Comparison of ENCODE assay signal across 9 cellular contexts in genomic region chr15:69394556-69395282, GRCh38. TPM values are rescaled to one million over a fixed set of nuclear protein-coding genes. Genes with fewer than 3 reads are reported as not detected.
DNase-seq lines count a peak whose midpoint lies in the region; ATAC-seq and TF ChIP-seq lines count a peak whose summit lies in the region.
"Had no signal": no experiment of that assay in that cellular context is flagged by ENCODE, and none has a peak within 500 bp of the region (broad histone marks: within the 10 kb centered on the region; RNA-seq: fewer than 3 reads in every experiment).

No MANE protein-coding gene starts in this region.

- H3K4me1 Mint-ChIP-seq in activated CD4-positive, alpha-beta T cell treated with anti-CD3 and anti-CD28 coated beads, Interleukin-2, amount 10 ng/mL, durations not matched to agents 7 days and 5 days: peaks cover 10% of the 10 kb centered on the region

- peaks cover 0 to 5% (median 2%) of the 10 kb centered on the region in 4 donors for H3K4me1 ChIP-seq in liver (ENCODE audit: control insufficient read depth in 4 of 4, insufficient read depth in 4 of 4, low read length in 3 of 4)

- no peak overlapping the region for H3K9ac ChIP-seq in liver (ENCODE audit: low read depth in 1 of 2, low read length in 2 of 2)

- POLR2A ChIA-PET in activated CD4-positive, alpha-beta T cell treated with anti-CD3 and anti-CD28 coated beads, Interleukin-2, amount 10 ng/mL, durations not matched to agents 7 days and 5 days (lab: Charles Lee): no interaction called here

- H3K27ac ChIP-seq in coronary artery (no peak overlapping the region), liver (ENCODE audit: low read depth in 1 of 2, low read length in 2 of 2) (no peak overlapping the region)

- H3K4me3 Mint-ChIP-seq in activated CD4-positive, alpha-beta T cell treated with anti-CD3 and anti-CD28 coated beads, Interleukin-2, amount 10 ng/mL, durations not matched to agents 7 days and 5 days: no peak overlapping the region
- H3K4me3 Mint-ChIP-seq: activated naive CD4-positive, alpha-beta T cell treated with anti-CD3 and anti-CD28 coated beads, Interleukin-2, amount 50 U/mL, for 24 hours had no signal

- 31% methylated on average over 36 of the region's 36 CpGs for WGBS in liver

- DNase-seq in COLO668 (lab: John Stamatoyannopoulos, UW; ENCODE audit: unreplicated experiment) (peak; percentile 79), GOT3 (lab: John Stamatoyannopoulos, UW) (peak; percentile 66), NCI-H2227 (lab: John Stamatoyannopoulos, UW; ENCODE audit: unreplicated experiment) (peak; percentile 79), coronary artery (ENCODE audit: low spot score) (peak; percentile 43)
- DNase-seq in activated CD4-positive, alpha-beta T cell treated with anti-CD3 and anti-CD28 coated beads, Interleukin-2, amount 10 ng/mL, durations not matched to agents 7 days and 5 days: peak; percentile 79
- DNase-seq in stimulated activated CD4-positive, alpha-beta T cell treated with anti-CD3 and anti-CD28 coated beads, Interleukin-4, amount 100 ng/mL, for 48 hours (ENCODE audit: low read depth in 2 of 2): peak; percentile 75 to 94

- peak; percentile 89 to 94 for TF ChIP-seq RAD21 in liver (IDR thresholded peaks at IDR 0.05)

- no peaks in the 10 kb centered on the region for H3K36me3 Mint-ChIP-seq in activated CD4-positive, alpha-beta T cell treated with anti-CD3 and anti-CD28 coated beads, Interleukin-2, amount 10 ng/mL, durations not matched to agents 7 days and 5 days (ENCODE audit: low read depth)
- H3K36me3 Mint-ChIP-seq: activated naive CD4-positive, alpha-beta T cell treated with anti-CD3 and anti-CD28 coated beads, Interleukin-2, amount 50 U/mL, for 24 hours had no signal

- no peaks in the 10 kb centered on the region for H3K9me3 ChIP-seq in liver (ENCODE audit: control insufficient read depth in 4 of 4, low read length in 3 of 4)

- no peak overlapping the region for H3K27ac Mint-ChIP-seq in activated CD4-positive, alpha-beta T cell treated with anti-CD3 and anti-CD28 coated beads, Interleukin-2, amount 10 ng/mL, durations not matched to agents 7 days and 5 days
- H3K27ac Mint-ChIP-seq: activated naive CD4-positive, alpha-beta T cell treated with anti-CD3 and anti-CD28 coated beads, Interleukin-2, amount 50 U/mL, for 24 hours had no signal

- TF ChIP-seq CTCF in coronary artery (IDR thresholded peaks at IDR 0.05): peak; percentile 95
- peak; percentile 86 for TF ChIP-seq CTCF in liver (IDR thresholded peaks at IDR 0.05; ENCODE audit: low read depth, low read length, missing input control)

- peaks cover 3% of the 10 kb centered on the region for H3K27me3 Mint-ChIP-seq in activated CD4-positive, alpha-beta T cell treated with anti-CD3 and anti-CD28 coated beads, Interleukin-2, amount 10 ng/mL, durations not matched to agents 7 days and 5 days
- H3K27me3 Mint-ChIP-seq: activated naive CD4-positive, alpha-beta T cell treated with anti-CD3 and anti-CD28 coated beads, Interleukin-2, amount 50 U/mL, for 24 hours had no signal

- H3K9me3 Mint-ChIP-seq in activated CD4-positive, alpha-beta T cell treated with anti-CD3 and anti-CD28 coated beads, Interleukin-2, amount 10 ng/mL, durations not matched to agents 7 days and 5 days: no peaks in the 10 kb centered on the region
- H3K9me3 Mint-ChIP-seq: activated naive CD4-positive, alpha-beta T cell treated with anti-CD3 and anti-CD28 coated beads, Interleukin-2, amount 50 U/mL, for 24 hours had no signal

- no peaks in the 10 kb centered on the region for H3K36me3 ChIP-seq in liver (ENCODE audit: control insufficient read depth in 4 of 4, insufficient read depth in 3 of 4, low read depth in 1 of 4, low read length in 3 of 4)

- no peak for ATAC-seq in GM19397 (IDR thresholded peaks at IDR 0.05; ENCODE audit: unreplicated experiment)

- H3K4me3 ChIP-seq in coronary artery (peak overlapping the region; percentile 35), liver (ENCODE audit: low read depth in 1 of 3, low read length in 3 of 3) (no peak overlapping the region)

- H3K27me3 ChIP-seq in liver (ENCODE audit: control insufficient read depth in 4 of 4, insufficient read depth in 4 of 4, low read length in 3 of 4): no peaks in the 10 kb centered on the region

- CTCF ChIA-PET in activated CD4-positive, alpha-beta T cell treated with anti-CD3 and anti-CD28 coated beads, Interleukin-2, amount 10 ng/mL, durations not matched to agents 7 days and 5 days (lab: Charles Lee): interaction anchor here (0.6 to 1.4 kb wide), 5 partner anchors 11 to 58 kb away, joined by 3 to 6 read pairs (median 3); partner anchors contain the start of genes KIF23 and RPLP1

TF ChIP-seq in liver, 16 proteins besides CTCF, POLR2A, EP300 and RAD21:
- no peak for TF ChIP-seq HNF4A (conservative IDR thresholded peaks at IDR 0.05)
- no peak for TF ChIP-seq ATF3 (IDR thresholded peaks at IDR 0.05)
- TF ChIP-seq JUND (IDR thresholded peaks at IDR 0.05): no peak
- no peak for TF ChIP-seq SP1 (IDR thresholded peaks at IDR 0.05)
- no peak for TF ChIP-seq HNF4G (IDR thresholded peaks at IDR 0.05)
- no peak for TF ChIP-seq MAX (IDR thresholded peaks at IDR 0.05)
- no peak for TF ChIP-seq RXRA (IDR thresholded peaks at IDR 0.05)
- TF ChIP-seq NR2F2 (IDR thresholded peaks at IDR 0.05): no peak
- TF ChIP-seq TAF1 (conservative IDR thresholded peaks at IDR 0.05): no peak
- TF ChIP-seq GABPA (IDR thresholded peaks at IDR 0.05 in 1 of 2, conservative IDR thresholded peaks at IDR 0.05 in 1 of 2): no peak
- TF ChIP-seq REST (IDR thresholded peaks at IDR 0.05): no peak
- no peak for TF ChIP-seq FOXA2 (IDR thresholded peaks at IDR 0.05)
- TF ChIP-seq ZBTB33 (IDR thresholded peaks at IDR 0.05): no peak
- no peak for TF ChIP-seq EGR1 (IDR thresholded peaks at IDR 0.05; ENCODE audit: low read depth in 2 of 2)
- TF ChIP-seq FOXA1 (IDR thresholded peaks at IDR 0.05): no peak
- TF ChIP-seq YY1 (IDR thresholded peaks at IDR 0.05): no peak

RNA-seq across cellular contexts. Expression of gene KIF23, which starts 19.4 kb away (rescaled TPM):
- total RNA-seq in activated CD4-positive, alpha-beta T cell treated with anti-CD3 and anti-CD28 coated beads, Interleukin-2, amount 10 ng/mL, durations not matched to agents 7 days and 5 days: 10 to 100 TPM; 77.8 to 93.1 TPM
- total RNA-seq in liver: 10 to 100 TPM in 1 of 2 donors, under 1 TPM in 1; 0.25 to 32.8 TPM
- 1 to 10 TPM in 1 of 2 donors, under 1 TPM in 1; 0.88 to 1.2 TPM for polyA plus RNA-seq in liver

RNA-seq across cellular contexts. Expression of gene RPLP1, which starts 57.9 kb away (rescaled TPM):
- 1,000 to 10,000 TPM; 1,548 to 1,738 TPM for total RNA-seq in activated CD4-positive, alpha-beta T cell treated with anti-CD3 and anti-CD28 coated beads, Interleukin-2, amount 10 ng/mL, durations not matched to agents 7 days and 5 days
- total RNA-seq in liver: 10 to 100 TPM; 45.2 to 69.6 TPM
- polyA plus RNA-seq in liver: 100 to 1,000 TPM; 568 to 765 TPM

Comparison
In these comparisons a context has a peak if more than half of its experiments do, and no peak if none do; other contexts are left out.
1. RNA of gene RPLP1, which starts 57.9 kb away (total RNA-seq): 1,548 to 1,738 TPM in activated CD4-positive, alpha-beta T cell treated with anti-CD3 and anti-CD28 coated beads, Interleukin-2, amount 10 ng/mL, durations not matched to agents 7 days and 5 days; 45.2 to 69.6 TPM in liver; every median in the first group is over 10 times any median in the second.
2. Peak in every context shown above with its lines, with median percentiles within 50 percentile points of each other: DNase-seq.